ENCODE assay signal across 8 cellular contexts in the genomic region with DNA sequence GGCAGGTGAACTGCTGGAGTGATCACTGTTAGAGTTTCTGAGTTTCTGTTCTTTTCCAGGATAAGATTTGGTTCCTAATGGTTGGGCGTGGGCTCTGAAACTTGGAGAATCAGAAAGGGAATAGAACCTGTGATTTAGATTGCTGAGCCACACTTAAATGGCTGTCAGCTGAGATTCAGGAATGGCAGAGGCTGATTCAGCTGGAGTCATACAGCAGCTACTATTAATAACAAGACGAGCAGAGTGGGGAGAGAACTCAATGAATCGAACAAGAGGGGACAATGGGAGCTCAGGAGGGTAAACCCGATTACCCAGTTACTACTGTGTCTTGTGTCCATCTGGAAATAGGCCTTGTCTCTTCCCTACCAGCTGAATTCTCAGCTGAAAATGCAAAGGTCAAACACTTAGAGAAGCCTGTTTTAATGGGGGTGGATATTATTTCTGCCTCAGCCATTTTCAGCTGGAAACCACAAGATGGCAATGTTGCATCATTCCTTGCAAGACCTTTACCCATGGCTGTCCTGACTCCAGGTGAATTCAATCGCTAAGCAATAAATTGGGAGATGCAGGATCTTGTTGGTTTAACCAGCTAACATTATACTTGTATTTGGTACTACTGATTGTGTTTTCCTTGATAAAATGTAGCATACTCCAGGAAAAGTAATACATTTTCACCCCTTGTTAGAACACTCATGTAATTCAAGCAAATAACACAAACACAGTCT.
DNase-seq lines count a peak whose midpoint lies in the region; ATAC-seq and TF ChIP-seq lines count a peak whose summit lies in the region.

No MANE protein-coding gene starts in this region.

- no peaks in the 10 kb centered on the region for H3K9me3 ChIP-seq in heart right ventricle

- peaks cover 0 to 7% (median 0%) of the 10 kb centered on the region in 7 donors for H3K27me3 ChIP-seq in heart right ventricle

- no peaks in the 10 kb centered on the region for H3K27me3 Mint-ChIP-seq in activated B cell treated with CpG ODN at 0.5 μM for 24 hours
- H3K27me3 Mint-ChIP-seq in T-helper 2 cell treated with Interferon-gamma antibody and Interleukin-4, amounts not matched to agents 5 μg/mL and 100 μg/mL, for 36 hours (ENCODE audit: low read depth), result peaks cover 6% of the 10 kb centered on the region

- no peaks in the 10 kb centered on the region for H3K4me1 ChIP-seq in heart right ventricle

- peak overlapping the region in 4 of 10 donors; percentile 17 to 60 (median 53) for H3K27ac ChIP-seq in heart right ventricle

- CTCF ChIA-PET in activated B cell treated with CpG ODN at 0.5 μM for 24 hours (lab: Charles Lee), result interaction anchor here (0.7 to 1.7 kb wide), 9 partner anchors 11 to 48 kb away, joined by 3 to 46 read pairs (median 4); no protein-coding TSS in a partner anchor

- in situ Hi-C loops in Caki2 (cut with HindIII; ENCODE audit: low pct_unique_long_range_greater_than_20kb, low sequenced_read_pairs), result no loop called here

- intact Hi-C loops in activated B cell treated with CpG ODN at 0.5 μM for 24 hours (cut with micrococcal nuclease) (loop anchor here (1.0 kb wide), 1 partner anchor 45 kb away; no protein-coding TSS in a partner anchor), heart right ventricle (cut with DNase I) (loop anchor here in 8 of 10 donors (1.0 to 5.0 kb wide), 6 partner anchors 40 to 45 kb away; no protein-coding TSS in a partner anchor)

- H3K4me3 Mint-ChIP-seq in activated B cell treated with CpG ODN at 0.5 μM for 24 hours, result no peak overlapping the region
- H3K4me3 Mint-ChIP-seq in T-helper 2 cell treated with Interferon-gamma antibody and Interleukin-4, amounts not matched to agents 5 μg/mL and 100 μg/mL, for 36 hours, result no peak overlapping the region

- H3K36me3 Mint-ChIP-seq in activated B cell treated with CpG ODN at 0.5 μM for 24 hours (ENCODE audit: low read depth), result no peaks in the 10 kb centered on the region
- H3K36me3 Mint-ChIP-seq in T-helper 2 cell treated with Interferon-gamma antibody and Interleukin-4, amounts not matched to agents 5 μg/mL and 100 μg/mL, for 36 hours (ENCODE audit: low read depth), result no peaks in the 10 kb centered on the region

- DNase-seq in Caki2 (ENCODE audit: low read depth), result peak; percentile 33
- DNase-seq in GM19238 (ENCODE audit: insufficient read length, low spot score), result peak; percentile 41
- peak; percentile 9 for DNase-seq in NCI-H2171 (lab: John Stamatoyannopoulos, UW)
- no peak for DNase-seq in activated B cell treated with CpG ODN at 0.5 μM for 24 hours
- peak in 1 of 2 donors; percentile 37 for DNase-seq in heart right ventricle
- DNase-seq in retinal pigment epithelial cell (ENCODE audit: low read depth), result peak; percentile 20
- no peak for DNase-seq in T-helper 2 cell treated with Interferon-gamma antibody and Interleukin-4, amounts not matched to agents 5 μg/mL and 100 μg/mL, for 36 hours (ENCODE audit: low spot score)

- H3K4me1 Mint-ChIP-seq in activated B cell treated with CpG ODN at 0.5 μM for 24 hours, result no peaks in the 10 kb centered on the region
- H3K4me1 Mint-ChIP-seq in T-helper 2 cell treated with Interferon-gamma antibody and Interleukin-4, amounts not matched to agents 5 μg/mL and 100 μg/mL, for 36 hours (ENCODE audit: low read depth), result no peaks in the 10 kb centered on the region

- POLR2A ChIA-PET in activated B cell treated with CpG ODN at 0.5 μM for 24 hours (lab: Charles Lee), result no interaction called here

- H3K4me3 ChIP-seq in heart right ventricle (no peak overlapping the region), retinal pigment epithelial cell (ENCODE audit: low read length) (no peak overlapping the region)

- H3K9me3 Mint-ChIP-seq in activated B cell treated with CpG ODN at 0.5 μM for 24 hours, result no peaks in the 10 kb centered on the region
- no peaks in the 10 kb centered on the region for H3K9me3 Mint-ChIP-seq in T-helper 2 cell treated with Interferon-gamma antibody and Interleukin-4, amounts not matched to agents 5 μg/mL and 100 μg/mL, for 36 hours

- H3K36me3 ChIP-seq in heart right ventricle, result no peaks in the 10 kb centered on the region

- no peak for TF ChIP-seq CTCF in activated B cell treated with CpG ODN at 0.5 μM for 24 hours (IDR thresholded peaks at IDR 0.05)
- TF ChIP-seq CTCF in heart right ventricle (IDR thresholded peaks at IDR 0.05), result peak; percentile 59 to 87 (median 80)
- TF ChIP-seq CTCF in retinal pigment epithelial cell (conservative IDR thresholded peaks at IDR 0.05; ENCODE audit: low read depth, low read length), result peak; percentile 93

- ATAC-seq in HG03139 (IDR thresholded peaks at IDR 0.05; ENCODE audit: unreplicated experiment) (peak; percentile 64), activated B cell treated with CpG ODN at 0.5 μM for 24 hours (ENCODE audit: low read depth) (peak; percentile 21), heart right ventricle (peak; percentile 84 to 97 (median 90))

- 34 to 36% methylated on average over 5 of the region's 5 CpGs for WGBS in heart right ventricle, 2 donors

- no peak overlapping the region for H3K27ac Mint-ChIP-seq in activated B cell treated with CpG ODN at 0.5 μM for 24 hours
- H3K27ac Mint-ChIP-seq in T-helper 2 cell treated with Interferon-gamma antibody and Interleukin-4, amounts not matched to agents 5 μg/mL and 100 μg/mL, for 36 hours, result no peak overlapping the region

Comparison
In these comparisons a context has a peak if more than half of its experiments do, and no peak if none do; other contexts are left out.
1. DNase-seq: peak in Caki2 (single experiment), GM19238 (single experiment), NCI-H2171 (single experiment) and retinal pigment epithelial cell (single experiment); none in activated B cell treated with CpG ODN at 0.5 μM for 24 hours (single experiment) and T-helper 2 cell treated with Interferon-gamma antibody and Interleukin-4, amounts not matched to agents 5 μg/mL and 100 μg/mL, for 36 hours (single experiment).
2. ATAC-seq: peak in every context shown above with its lines; median percentile 90 in heart right ventricle; 64 in HG03139; 21 in activated B cell treated with CpG ODN at 0.5 μM for 24 hours.